ENCODE assay signal across 8 cellular contexts in genomic region chr17:75996665-75997590, GRCh38. TPM values are rescaled to one million over a fixed set of nuclear protein-coding genes. Genes with fewer than 3 reads are reported as not detected.
A peak's percentile ranks its signal among the peaks of the same experiment; 100 is the strongest.
DNase-seq lines count a peak whose midpoint lies in the region; ATAC-seq and TF ChIP-seq lines count a peak whose summit lies in the region.

No MANE protein-coding gene starts in this region.

- POLR2A ChIA-PET in naive thymus-derived CD8-positive, alpha-beta T cell (lab: Charles Lee): interaction anchor here (0.5 to 1.4 kb wide), 10 partner anchors 11 to 323 kb away, joined by 3 to 5 read pairs (median 4); no protein-coding TSS in a partner anchor

- peaks cover 0 to 17% (median 5%) of the 10 kb centered on the region in 3 donors for H3K36me3 Mint-ChIP-seq in naive thymus-derived CD8-positive, alpha-beta T cell

- DNase-seq in activated T-cell treated with anti-CD3 and anti-CD28 coated beads for 24 hours (ENCODE audit: low read depth): peak; percentile 19
- DNase-seq in activated T-cell treated with anti-CD3 and anti-CD28 coated beads, Interleukin-2, amount 50 U/mL, for 1 hour: no peak
- peak; percentile 36 for DNase-seq in dermis blood vessel endothelial cell
- DNase-seq in naive thymus-derived CD8-positive, alpha-beta T cell: peak in 3 of 10 donors; percentile 6 to 33 (median 29)
- DNase-seq in NCI-H69 (lab: John Stamatoyannopoulos, UW): no peak
- DNase-seq in NK-92 treated with Interleukin-12 subunit alpha and Interleukin-12 subunit beta, amount 100 ng/mL, for 24 hours (lab: John Stamatoyannopoulos, UW): no peak

- H3K4me3 Mint-ChIP-seq in naive thymus-derived CD8-positive, alpha-beta T cell: peak overlapping the region; percentile 11 to 77 (median 58)

- ATAC-seq in SK-N-SH treated with all-trans-retinoic acid at 6 μM for 48 hours (peak; percentile 58), HG02678 (IDR thresholded peaks at IDR 0.05; ENCODE audit: unreplicated experiment) (no peak)
- ATAC-seq in naive thymus-derived CD8-positive, alpha-beta T cell: peak; percentile 53 to 79

- peak overlapping the region; percentile 12 to 85 (median 78) for H3K27ac Mint-ChIP-seq in naive thymus-derived CD8-positive, alpha-beta T cell

- peaks cover 11 to 20% (median 16%) of the 10 kb centered on the region in 4 donors for H3K4me1 Mint-ChIP-seq in naive thymus-derived CD8-positive, alpha-beta T cell

- H3K27me3 Mint-ChIP-seq in naive thymus-derived CD8-positive, alpha-beta T cell: no peaks in the 10 kb centered on the region

- H3K9me3 Mint-ChIP-seq in naive thymus-derived CD8-positive, alpha-beta T cell: no peaks in the 10 kb centered on the region

TF ChIP-seq in SK-N-SH treated with all-trans-retinoic acid at 6 μM for 48 hours, 23 proteins besides CTCF, POLR2A, EP300 and RAD21:
- TF ChIP-seq TCF4 (CRISPR knock-in tag; IDR thresholded peaks at IDR 0.05; ENCODE audit: borderline replicate concordance) (no peak), RARB (CRISPR knock-in tag; IDR thresholded peaks at IDR 0.05) (no peak), ARNTL (CRISPR knock-in tag; IDR thresholded peaks at IDR 0.05; ENCODE audit: borderline replicate concordance, low read depth) (no peak), TOX (CRISPR knock-in tag; IDR thresholded peaks at IDR 0.05; ENCODE audit: borderline replicate concordance) (no peak), GLIS3 (CRISPR knock-in tag; IDR thresholded peaks at IDR 0.05) (no peak), BACH2 (CRISPR knock-in tag; IDR thresholded peaks at IDR 0.05; ENCODE audit: borderline replicate concordance) (no peak), CREB5 (CRISPR knock-in tag; IDR thresholded peaks at IDR 0.05; ENCODE audit: low read depth) (no peak), PATZ1 (CRISPR knock-in tag; IDR thresholded peaks at IDR 0.05; ENCODE audit: borderline replicate concordance) (no peak), ESRRG (CRISPR knock-in tag; IDR thresholded peaks at IDR 0.05) (no peak), ZFP3 (CRISPR knock-in tag; IDR thresholded peaks at IDR 0.05) (no peak), ISL1 (CRISPR knock-in tag; IDR thresholded peaks at IDR 0.05) (no peak), ZFP30 (CRISPR knock-in tag; IDR thresholded peaks at IDR 0.05) (no peak), CSDC2 (CRISPR knock-in tag; IDR thresholded peaks at IDR 0.05) (no peak), ZNF8 (CRISPR knock-in tag; IDR thresholded peaks at IDR 0.05) (no peak), PPARA (CRISPR knock-in tag; IDR thresholded peaks at IDR 0.05; ENCODE audit: borderline replicate concordance) (no peak), TSHZ2 (CRISPR knock-in tag; IDR thresholded peaks at IDR 0.05) (no peak), POU6F1 (CRISPR knock-in tag; IDR thresholded peaks at IDR 0.05; ENCODE audit: borderline replicate concordance, low read depth) (no peak), CSRNP3 (CRISPR knock-in tag; IDR thresholded peaks at IDR 0.05) (no peak), ZNF565 (CRISPR knock-in tag; conservative IDR thresholded peaks at IDR 0.05; ENCODE audit: low read depth) (no peak), SNAI2 (CRISPR knock-in tag; IDR thresholded peaks at IDR 0.05) (no peak)
TF ChIP-seq in SK-N-SH treated with all-trans-retinoic acid at 6 μM for 48 hours: peak in this region for 0.

RNA-seq across cellular contexts. Expression of gene CDK3, which starts 3.7 kb away (rescaled TPM):
- total RNA-seq in dermis blood vessel endothelial cell: 0.51 and 2.1 TPM in 2 replicates
- 10 to 100 TPM; 11.9 to 12.5 TPM for total RNA-seq in naive thymus-derived CD8-positive, alpha-beta T cell
- polyA plus RNA-seq in naive thymus-derived CD8-positive, alpha-beta T cell: under 1 TPM; 0.16 to 0.64 (median 0.63) TPM

RNA-seq across cellular contexts. Expression of gene TEN1, which starts 17.9 kb away (rescaled TPM):
- total RNA-seq in dermis blood vessel endothelial cell: 14.0 and 20.8 TPM in 2 replicates
- total RNA-seq in naive thymus-derived CD8-positive, alpha-beta T cell: 10 to 100 TPM; 14.2 to 16.6 TPM
- polyA plus RNA-seq in naive thymus-derived CD8-positive, alpha-beta T cell: 10 to 100 TPM; 17.1 to 18.9 (median 18.4) TPM

RNA-seq across cellular contexts. Expression of gene ACOX1, which starts 18.0 kb away (rescaled TPM):
- total RNA-seq in dermis blood vessel endothelial cell: 68.4 and 79.8 TPM in 2 replicates
- 10 to 100 TPM; 37.9 to 39.3 TPM for total RNA-seq in naive thymus-derived CD8-positive, alpha-beta T cell
- polyA plus RNA-seq in naive thymus-derived CD8-positive, alpha-beta T cell: 10 to 100 TPM; 11.4 to 18.4 (median 15.1) TPM

RNA-seq across cellular contexts. Expression of gene EVPL, which starts 30.2 kb away (rescaled TPM):
- total RNA-seq in dermis blood vessel endothelial cell: under 0.01 and 0.05 TPM in 2 replicates
- total RNA-seq in naive thymus-derived CD8-positive, alpha-beta T cell: 1 to 10 TPM; 7.1 to 8.2 TPM
- polyA plus RNA-seq in naive thymus-derived CD8-positive, alpha-beta T cell: 1 to 10 TPM in 1 of 3 donors, under 1 TPM in 1, not detected in 1; 0.74 to 1.6 TPM

RNA-seq across cellular contexts. Expression of gene FBF1, which starts 56.1 kb away (rescaled TPM):
- 6.2 and 11.6 TPM in 2 replicates for total RNA-seq in dermis blood vessel endothelial cell
- 10 to 100 TPM; 47.7 to 54.6 TPM for total RNA-seq in naive thymus-derived CD8-positive, alpha-beta T cell
- 1 to 10 TPM; 2.4 to 8.0 (median 7.5) TPM for polyA plus RNA-seq in naive thymus-derived CD8-positive, alpha-beta T cell

Comparison
In these comparisons a context has a peak if more than half of its experiments do, and no peak if none do; other contexts are left out.
1. DNase-seq: peak in activated T-cell treated with anti-CD3 and anti-CD28 coated beads for 24 hours (single experiment) and dermis blood vessel endothelial cell (single experiment); none in activated T-cell treated with anti-CD3 and anti-CD28 coated beads, Interleukin-2, amount 50 U/mL, for 1 hour (single experiment), NCI-H69 (single experiment) and NK-92 treated with Interleukin-12 subunit alpha and Interleukin-12 subunit beta, amount 100 ng/mL, for 24 hours (single experiment).